ENCODE assay signal across 19 cellular contexts in the genomic region with DNA sequence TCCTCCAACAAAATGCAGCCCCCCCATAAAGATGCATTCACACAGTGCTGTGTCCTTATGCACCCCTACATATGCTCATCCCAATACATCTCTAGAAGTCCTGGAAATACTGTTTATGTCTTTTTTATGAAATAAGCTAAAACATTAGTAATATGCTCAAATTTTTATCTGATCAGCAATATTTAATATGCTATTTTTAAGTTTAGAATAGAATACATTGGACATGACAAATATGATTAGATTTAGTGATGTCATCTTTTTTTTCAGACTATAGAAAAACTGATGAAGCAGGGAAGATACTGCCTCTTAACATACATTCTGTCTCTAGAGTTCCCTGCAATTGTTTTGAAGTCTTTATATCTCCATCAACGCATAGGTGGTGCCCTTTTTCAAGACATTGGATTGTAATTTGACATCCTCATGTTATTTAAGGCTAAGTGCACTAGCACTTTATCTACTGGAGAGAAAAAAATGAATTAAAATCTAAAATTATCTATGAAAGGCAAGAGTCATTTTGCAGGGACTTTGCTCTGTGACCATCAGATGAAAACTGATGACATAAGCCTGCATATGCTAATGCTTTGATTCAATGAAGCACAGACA.
DNase-seq lines count a peak whose midpoint lies in the region; ATAC-seq, FAIRE-seq and TF ChIP-seq lines count a peak whose summit lies in the region.
"Had no signal": no experiment of that assay in that cellular context is flagged by ENCODE, and none has a peak within 500 bp of the region (broad histone marks: within the 10 kb centered on the region; RNA-seq: fewer than 3 reads in every experiment).

No MANE protein-coding gene starts in this region.

- H4K20me1 ChIP-seq in HepG2 (ENCODE audit: insufficient read depth, low read length), result no peaks in the 10 kb centered on the region
- H4K20me1 ChIP-seq: BLaER1 treated with 17β-estradiol and CSF1 and Interleukin-3, amounts not matched to agents 10 nM and 100 nM had no signal

- no peaks in the 10 kb centered on the region for H3K79me2 ChIP-seq in HepG2 (ENCODE audit: insufficient read depth, low read length)

- POLR2A ChIA-PET in HepG2 (lab: Yijun Ruan, JAX), result no interaction called here

- no peak for FAIRE-seq in HepG2 (lab: Jason Lieb, UNC)
- FAIRE-seq: HTR-8/SVneo had no signal

- no TSS peak for BruUV-seq in HepG2 (replicated peaks; lab: Mats Ljungman, UMichigan)

- TF ChIP-seq CTCF in HepG2 (CRISPR knock-in tag; IDR thresholded peaks at IDR 0.05), result no peak
- no peak for TF ChIP-seq CTCF in right lobe of liver (IDR thresholded peaks at IDR 0.05)
- no peak for TF ChIP-seq CTCF in GM13977 (IDR thresholded peaks at IDR 0.05; ENCODE audit: extremely low read depth, insufficient read depth, missing control alignments)

- TF ChIP-seq POLR2A in HepG2 (IDR thresholded peaks at IDR 0.05; ENCODE audit: insufficient read depth in 1 of 2, low read depth in 2 of 2, low read length in 2 of 2) (no peak), right lobe of liver (IDR thresholded peaks at IDR 0.05) (no peak)

- TF ChIP-seq EP300 in HepG2 (IDR thresholded peaks at IDR 0.05; ENCODE audit: low read depth in 2 of 2, low read length in 2 of 2) (no peak), HepG2 (CRISPR knock-in tag; IDR thresholded peaks at IDR 0.05; ENCODE audit: borderline replicate concordance) (no peak)

- no peaks in the 10 kb centered on the region for H3K36me3 ChIP-seq in HepG2 (replicated peaks in 1 of 2; ENCODE audit: control insufficient read depth in 1 of 2, insufficient read depth in 2 of 2, low read length in 2 of 2)
- no peaks in the 10 kb centered on the region for H3K36me3 ChIP-seq in right lobe of liver
- H3K36me3 ChIP-seq: BLaER1 treated with 17β-estradiol and CSF1 and Interleukin-3, amounts not matched to agents 10 nM and 100 nM had no signal

- intact Hi-C loops in HepG2 (cut with micrococcal nuclease; ENCODE audit: unreplicated experiment), result no loop called here
- intact Hi-C loops in right lobe of liver (cut with DNase I), result no loop called here

- H3K4me2 ChIP-seq in HepG2 (ENCODE audit: low read depth, low read length), result no peak overlapping the region

- 0% methylated on average over 1 of the region's 1 CpG for WGBS in HepG2 (ENCODE audit: low lambda C conversion rate)
- WGBS in right lobe of liver (ENCODE audit: insufficient coverage, low coverage, low lambda C conversion rate, missing lambda C conversion rate), result 17% methylated on average over 1 of the region's 1 CpG

- CTCF ChIA-PET in HepG2 (lab: Yijun Ruan, JAX; ENCODE audit: low intra/inter-chr PET ratio, low total read pairs), result no interaction called here

- DNase-seq in NCI-H1694 treated with DMSO at 0.1 percent for 48 hours (lab: John Stamatoyannopoulos, UW) (peak; percentile 53), NCI-H1694 (lab: John Stamatoyannopoulos, UW) (no peak), HepG2 (ENCODE audit: low spot score) (no peak), right lobe of liver (no peak), GM13977 (ENCODE audit: low spot score) (no peak), middle frontal gyrus (ENCODE audit: extremely low spot score, low spot score) (no peak)
- no peak for DNase-seq in central memory CD4-positive, alpha-beta T cell
- DNase-seq: Calu3; CD8-positive, alpha-beta T cell; DMS79 treated with DMSO at 0.1 percent for 48 hours; GF-D8; GOT3; H7; HFFc6 had no signal

- H3K9me3 ChIP-seq in HepG2 (ENCODE audit: low read length), result no peaks in the 10 kb centered on the region
- no peaks in the 10 kb centered on the region for H3K9me3 ChIP-seq in right lobe of liver

- no peak overlapping the region for H3K9ac ChIP-seq in HepG2 (ENCODE audit: insufficient read depth, low read depth, low read length)
- H3K9ac ChIP-seq: BLaER1 treated with 17β-estradiol and CSF1 and Interleukin-3, amounts not matched to agents 10 nM and 100 nM had no signal

- H3K27me3 ChIP-seq in HepG2 (ENCODE audit: control insufficient read depth in 1 of 2, insufficient read depth in 2 of 2, low read length in 2 of 2), result peaks cover 0 to 16% of the 10 kb centered on the region in 2 experiments; a peak in 1 of 5 replicates
- H3K27me3 ChIP-seq in right lobe of liver, result no peaks in the 10 kb centered on the region
- H3K27me3 ChIP-seq: BLaER1 treated with 17β-estradiol and CSF1 and Interleukin-3, amounts not matched to agents 10 nM and 100 nM had no signal

- in situ Hi-C loops in HepG2 (cut with HindIII; ENCODE audit: extremely low pct_ligation_motif_present, low pct_unique_long_range_greater_than_20kb) (no loop called here), GM13977 (cut with MboI; ENCODE audit: low pct_unique_long_range_greater_than_20kb, low sequenced_read_pairs, unreplicated experiment) (no loop called here)

- no peak for TF ChIP-seq RAD21 in HepG2 (CRISPR knock-in tag; IDR thresholded peaks at IDR 0.05)

- H3K27ac ChIP-seq in HepG2 (ENCODE audit: extremely low read length, insufficient read depth, low read length), result no peak overlapping the region
- H3K27ac ChIP-seq in right lobe of liver, result no peak overlapping the region
- H3K27ac ChIP-seq: 22Rv1; BLaER1 treated with 17β-estradiol and CSF1 and Interleukin-3, amounts not matched to agents 10 nM and 100 nM had no signal

- H3K4me3 ChIP-seq in HepG2 (replicated peaks in 1 of 3; ENCODE audit: insufficient read depth in 1 of 3, low read depth in 2 of 3, low read length in 3 of 3), result no peak overlapping the region
- H3K4me3 ChIP-seq in right lobe of liver, result no peak overlapping the region
- H3K4me3 ChIP-seq: BLaER1 treated with 17β-estradiol and CSF1 and Interleukin-3, amounts not matched to agents 10 nM and 100 nM had no signal

- H3K4me1 ChIP-seq in HepG2 (ENCODE audit: insufficient read depth, low read length), result no peaks in the 10 kb centered on the region
- no peaks in the 10 kb centered on the region for H3K4me1 ChIP-seq in right lobe of liver

- H2AFZ ChIP-seq in HepG2 (ENCODE audit: low read length), result no peak overlapping the region

- ATAC-seq in HepG2 (no peak), right lobe of liver (no peak), SK-N-SH treated with all-trans-retinoic acid at 6 μM for 48 hours (peak; percentile 67)
- ATAC-seq: CD8-positive, alpha-beta T cell; HCT116 had no signal

TF ChIP-seq in HepG2, 621 proteins besides CTCF, POLR2A, EP300 and RAD21 (continues in another document):
- TF ChIP-seq ZNF382 (CRISPR knock-in tag; IDR thresholded peaks at IDR 0.05; ENCODE audit: borderline replicate concordance), result no peak
- TF ChIP-seq, protein P1, sequence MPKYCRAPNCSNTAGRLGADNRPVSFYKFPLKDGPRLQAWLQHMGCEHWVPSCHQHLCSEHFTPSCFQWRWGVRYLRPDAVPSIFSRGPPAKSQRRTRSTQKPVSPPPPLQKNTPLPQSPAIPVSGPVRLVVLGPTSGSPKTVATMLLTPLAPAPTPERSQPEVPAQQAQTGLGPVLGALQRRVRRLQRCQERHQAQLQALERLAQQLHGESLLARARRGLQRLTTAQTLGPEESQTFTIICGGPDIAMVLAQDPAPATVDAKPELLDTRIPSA (CRISPR knock-in tag; IDR thresholded peaks at IDR 0.05; ENCODE audit: borderline replicate concordance), result no peak
- TF ChIP-seq, protein P2, sequence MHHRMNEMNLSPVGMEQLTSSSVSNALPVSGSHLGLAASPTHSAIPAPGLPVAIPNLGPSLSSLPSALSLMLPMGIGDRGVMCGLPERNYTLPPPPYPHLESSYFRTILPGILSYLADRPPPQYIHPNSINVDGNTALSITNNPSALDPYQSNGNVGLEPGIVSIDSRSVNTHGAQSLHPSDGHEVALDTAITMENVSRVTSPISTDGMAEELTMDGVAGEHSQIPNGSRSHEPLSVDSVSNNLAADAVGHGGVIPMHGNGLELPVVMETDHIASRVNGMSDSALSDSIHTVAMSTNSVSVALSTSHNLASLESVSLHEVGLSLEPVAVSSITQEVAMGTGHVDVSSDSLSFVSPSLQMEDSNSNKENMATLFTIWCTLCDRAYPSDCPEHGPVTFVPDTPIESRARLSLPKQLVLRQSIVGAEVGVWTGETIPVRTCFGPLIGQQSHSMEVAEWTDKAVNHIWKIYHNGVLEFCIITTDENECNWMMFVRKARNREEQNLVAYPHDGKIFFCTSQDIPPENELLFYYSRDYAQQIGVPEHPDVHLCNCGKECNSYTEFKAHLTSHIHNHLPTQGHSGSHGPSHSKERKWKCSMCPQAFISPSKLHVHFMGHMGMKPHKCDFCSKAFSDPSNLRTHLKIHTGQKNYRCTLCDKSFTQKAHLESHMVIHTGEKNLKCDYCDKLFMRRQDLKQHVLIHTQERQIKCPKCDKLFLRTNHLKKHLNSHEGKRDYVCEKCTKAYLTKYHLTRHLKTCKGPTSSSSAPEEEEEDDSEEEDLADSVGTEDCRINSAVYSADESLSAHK (CRISPR knock-in tag; IDR thresholded peaks at IDR 0.05; ENCODE audit: borderline replicate concordance), result no peak
- no peak for TF ChIP-seq ZNF282 (IDR thresholded peaks at IDR 0.05; ENCODE audit: partially characterized antibody)

TF ChIP-seq in SK-N-SH treated with all-trans-retinoic acid at 6 μM for 48 hours, 23 proteins besides CTCF, POLR2A, EP300 and RAD21:
- TF ChIP-seq ARNTL (CRISPR knock-in tag; IDR thresholded peaks at IDR 0.05; ENCODE audit: borderline replicate concordance, low read depth) (no peak), ISL1 (CRISPR knock-in tag; IDR thresholded peaks at IDR 0.05) (peak; percentile 42)
